In genomic region chr7:128849804-128850490, GRCh38 we compare ENCODE assay signal across 1 cellular context.
TF ChIP-seq lines count a peak whose summit lies in the region.

No MANE protein-coding gene starts in this region.

TF ChIP-seq in IMR-90, 13 proteins besides CTCF, POLR2A, EP300 and RAD21:
- TF ChIP-seq RFX5 (IDR thresholded peaks at IDR 0.05; ENCODE audit: low read depth, low read length) = no peak
- no peak for TF ChIP-seq FOS (IDR thresholded peaks at IDR 0.05; ENCODE audit: low read depth, low read length)
- no peak for TF ChIP-seq CHD1 (IDR thresholded peaks at IDR 0.05; ENCODE audit: low read depth, low read length)
